ENCODE assay signal across 1 cellular context in genomic region chr20:11379257-11380011, GRCh38.
TF ChIP-seq lines count a peak whose summit lies in the region.

No MANE protein-coding gene starts in this region.

TF ChIP-seq in WTC11, 78 proteins besides CTCF, POLR2A, EP300 and RAD21 (continued from another document):
- TF ChIP-seq HMGXB4 (CRISPR knock-in tag; IDR thresholded peaks at IDR 0.05), result no peak
TF ChIP-seq in WTC11: peak in this region for 15.
